In the genomic region with DNA sequence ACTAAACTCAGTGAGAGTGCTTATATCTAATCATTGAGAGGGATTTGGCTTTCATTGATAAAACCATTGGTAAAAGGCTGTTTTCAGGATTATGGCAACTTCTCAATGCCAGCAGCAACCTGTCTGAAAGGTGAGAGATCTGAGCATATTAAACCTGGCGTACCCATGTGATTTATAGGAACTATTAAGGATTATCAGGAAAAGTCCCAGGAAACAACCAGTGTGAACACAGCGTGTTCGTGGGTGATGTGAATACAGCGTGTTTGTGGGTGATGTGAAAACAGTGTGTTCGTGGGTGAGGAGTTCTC, we compare ENCODE assay signal across 8 cellular contexts.
DNase-seq lines count a peak whose midpoint lies in the region; ATAC-seq lines count a peak whose summit lies in the region.

No MANE protein-coding gene starts in this region.

- ATAC-seq in GM19025 (IDR thresholded peaks at IDR 0.05; ENCODE audit: low read depth, unreplicated experiment) (peak; percentile 5), GM19035 (IDR thresholded peaks at IDR 0.05; ENCODE audit: unreplicated experiment) (no peak), GM19455 (IDR thresholded peaks at IDR 0.05; ENCODE audit: unreplicated experiment) (no peak)

- peaks cover 12 to 22% (median 18%) of the 10 kb centered on the region in 3 donors for H3K4me1 Mint-ChIP-seq in IgD-negative memory B cell

- no peak overlapping the region for H3K27ac ChIP-seq in rectal smooth muscle tissue (ENCODE audit: low read depth, low read length)

- H3K4me3 Mint-ChIP-seq in IgD-negative memory B cell = peak overlapping the region; percentile 84 to 97 (median 97)

- H3K4me3 ChIP-seq in endocrine pancreas (ENCODE audit: control insufficient read depth, insufficient read depth, low read length) (peak overlapping the region; percentile 92), rectal smooth muscle tissue (ENCODE audit: low read length) (peak overlapping the region; percentile 74)

- no peaks in the 10 kb centered on the region for H3K27me3 Mint-ChIP-seq in IgD-negative memory B cell

- H3K4me1 ChIP-seq in endocrine pancreas (ENCODE audit: control insufficient read depth, insufficient read depth, low read length) (no peaks in the 10 kb centered on the region), rectal smooth muscle tissue (ENCODE audit: control insufficient read depth, insufficient read depth, low read length) (peaks cover 2% of the 10 kb centered on the region)

- H3K36me3 ChIP-seq in endocrine pancreas (ENCODE audit: control insufficient read depth, insufficient read depth, low read length) (no peaks in the 10 kb centered on the region), rectal smooth muscle tissue (ENCODE audit: control insufficient read depth, insufficient read depth, low read length) (no peaks in the 10 kb centered on the region)

- peak overlapping the region; percentile 56 for H3K9ac ChIP-seq in endocrine pancreas (ENCODE audit: control insufficient read depth, insufficient read depth, low read length)
- H3K9ac ChIP-seq in rectal smooth muscle tissue (ENCODE audit: low read length) = peak overlapping the region; percentile 1

- no peaks in the 10 kb centered on the region for H3K9me3 Mint-ChIP-seq in IgD-negative memory B cell

- H3K36me3 Mint-ChIP-seq in IgD-negative memory B cell = no peaks in the 10 kb centered on the region

- H3K27ac Mint-ChIP-seq in IgD-negative memory B cell = peak overlapping the region; percentile 89 to 98 (median 98)

- H3K9me3 ChIP-seq in endocrine pancreas (ENCODE audit: control insufficient read depth, low read length) = no peaks in the 10 kb centered on the region

- H3K27me3 ChIP-seq in endocrine pancreas (ENCODE audit: control insufficient read depth, insufficient read depth, low read length) = no peaks in the 10 kb centered on the region
- H3K27me3 ChIP-seq in rectal smooth muscle tissue (ENCODE audit: control insufficient read depth, insufficient read depth, low read length) = no peaks in the 10 kb centered on the region

- DNase-seq in kidney glomerular epithelial cell (lab: John Stamatoyannopoulos, UW) (no peak), NCI-H82 (lab: John Stamatoyannopoulos, UW) (no peak)
